In genomic region chr3:14846481-14846880, GRCh38 we compare ENCODE assay signal across 22 cellular contexts. TPM values are rescaled to one million over a fixed set of nuclear protein-coding genes. Genes with fewer than 3 reads are reported as not detected.
A peak's percentile ranks its signal among the peaks of the same experiment; 100 is the strongest.
DNase-seq lines count a peak whose midpoint lies in the region; ATAC-seq and TF ChIP-seq lines count a peak whose summit lies in the region.
"Had no signal": no experiment of that assay in that cellular context is flagged by ENCODE, and none has a peak within 500 bp of the region (broad histone marks: within the 10 kb centered on the region; RNA-seq: fewer than 3 reads in every experiment).

No MANE protein-coding gene starts in this region.

- H3K9me3 ChIP-seq in HUES48 (ENCODE audit: control insufficient read depth, insufficient read depth, low read length) (no peaks in the 10 kb centered on the region), endodermal cell (ENCODE audit: control insufficient read depth, low read length) (no peaks in the 10 kb centered on the region), suprapubic skin (no peaks in the 10 kb centered on the region), psoas muscle (no peaks in the 10 kb centered on the region)
- H3K9me3 ChIP-seq: BLaER1, Caco-2, MG63 had no signal

- WGBS in endodermal cell (ENCODE audit: insufficient coverage in 1 of 2, insufficient read length in 1 of 2), 2 experiments: 72 to 82% methylated on average over 4 to 6 of the region's 6 CpGs
- 47% methylated on average over 6 of the region's 6 CpGs for WGBS in suprapubic skin
- 53 to 70% (median 64%) methylated on average over 6 of the region's 6 CpGs for WGBS in psoas muscle, 3 donors

- TF ChIP-seq EP300 in suprapubic skin (IDR thresholded peaks at IDR 0.05): no peak

- H3K4me3 Mint-ChIP-seq in endodermal cell: no peak overlapping the region
- H3K4me3 Mint-ChIP-seq: CD4-positive, alpha-beta T cell had no signal

- peaks cover 21% of the 10 kb centered on the region for H3K27me3 Mint-ChIP-seq in endodermal cell (ENCODE audit: insufficient read depth)

- H3K9ac ChIP-seq in HUES48 (ENCODE audit: low read depth, low read length) (no peak overlapping the region), endodermal cell (ENCODE audit: extremely low read depth, low read length, poor library complexity, severe bottlenecking) (no peak overlapping the region)
- H3K9ac ChIP-seq: BLaER1 had no signal

- H3K4me3 ChIP-seq in HUES48 (ENCODE audit: low read depth, low read length) (no peak overlapping the region), endodermal cell (ENCODE audit: low read length) (no peak overlapping the region), suprapubic skin (no peak overlapping the region), psoas muscle (no peak overlapping the region)
- H3K4me3 ChIP-seq: BLaER1, MG63 had no signal

- H3K27ac ChIP-seq in HUES48 (ENCODE audit: low read depth, low read length) (peak overlapping the region; percentile 11), endodermal cell (ENCODE audit: low read depth, low read length) (no peak overlapping the region), suprapubic skin (peak overlapping the region; percentile 56), psoas muscle (no peak overlapping the region)
- H3K27ac ChIP-seq: BLaER1 had no signal

- TF ChIP-seq CTCF in endodermal cell (conservative IDR thresholded peaks at IDR 0.05) (no peak), suprapubic skin (IDR thresholded peaks at IDR 0.05) (no peak), psoas muscle (IDR thresholded peaks at IDR 0.05) (no peak)

- H3K36me3 Mint-ChIP-seq in endodermal cell (ENCODE audit: low read depth): no peaks in the 10 kb centered on the region

- peaks cover 29% of the 10 kb centered on the region for H3K4me1 ChIP-seq in HUES48 (ENCODE audit: control insufficient read depth, insufficient read depth, low read length)
- H3K4me1 ChIP-seq in endodermal cell (ENCODE audit: control insufficient read depth, insufficient read depth, low read length): peaks cover 22% of the 10 kb centered on the region
- H3K4me1 ChIP-seq in suprapubic skin: peaks cover 53% of the 10 kb centered on the region
- H3K4me1 ChIP-seq in psoas muscle: peaks cover 4% of the 10 kb centered on the region

- H3K9me3 Mint-ChIP-seq in endodermal cell: no peaks in the 10 kb centered on the region
- H3K9me3 Mint-ChIP-seq: CD4-positive, alpha-beta T cell had no signal

- no peaks in the 10 kb centered on the region for H3K27me3 ChIP-seq in HUES48 (ENCODE audit: control insufficient read depth, insufficient read depth, low read length)
- peaks cover 13% of the 10 kb centered on the region for H3K27me3 ChIP-seq in endodermal cell (ENCODE audit: control insufficient read depth, insufficient read depth, low read length, poor library complexity, severe bottlenecking)
- H3K27me3 ChIP-seq in suprapubic skin: peaks cover 3% of the 10 kb centered on the region
- peaks cover 0 to 6% (median 4%) of the 10 kb centered on the region in 3 donors for H3K27me3 ChIP-seq in psoas muscle (ENCODE audit: insufficient read depth in 3 of 3, low read length in 2 of 3)
- H3K27me3 ChIP-seq: BLaER1, MG63 had no signal

- intact Hi-C loops in psoas muscle (cut with DNase I): no loop called here

- ATAC-seq in psoas muscle: no peak

- DNase-seq in endodermal cell (no peak), mesenteric fat pad (ENCODE audit: low spot score) (peak; percentile 79), suprapubic skin (ENCODE audit: low spot score in 2 of 2) (peak in 1 of 2 donors; percentile 59), COLO668 (lab: John Stamatoyannopoulos, UW; ENCODE audit: unreplicated experiment) (no peak), psoas muscle (no peak)
- no peak for DNase-seq in activated CD4-positive, alpha-beta T cell treated with anti-CD3 and anti-CD28 coated beads, Interleukin-2, amount 50 U/mL, for 48 hours
- DNase-seq: Caco-2; CD4-positive, alpha-beta T cell; DMS 273 treated with DMSO at 0.1 percent for 48 hours; DND-41; MG63; NCI-H1417; NCI-H187; NCI-H446; NCI-H526; OCI-M1; Right ventricle myocardium superior had no signal

- H3K36me3 ChIP-seq in HUES48 (ENCODE audit: control insufficient read depth, insufficient read depth, low read length): no peaks in the 10 kb centered on the region
- no peaks in the 10 kb centered on the region for H3K36me3 ChIP-seq in endodermal cell (ENCODE audit: control insufficient read depth, insufficient read depth, low read length)
- no peaks in the 10 kb centered on the region for H3K36me3 ChIP-seq in suprapubic skin
- no peaks in the 10 kb centered on the region for H3K36me3 ChIP-seq in psoas muscle (ENCODE audit: insufficient read depth in 1 of 2, low read depth in 1 of 2)
- H3K36me3 ChIP-seq: BLaER1, MG63 had no signal

- H3K4me1 Mint-ChIP-seq in endodermal cell: peaks cover 38% of the 10 kb centered on the region

- TF ChIP-seq POLR2A in suprapubic skin (IDR thresholded peaks at IDR 0.05): no peak

- H3K27ac Mint-ChIP-seq in endodermal cell: peak overlapping the region; percentile 13
- H3K27ac Mint-ChIP-seq: CD4-positive, alpha-beta T cell had no signal

RNA-seq across cellular contexts. Expression of gene FGD5, which starts 27.7 kb away (rescaled TPM):
- total RNA-seq in endodermal cell: 10 to 100 TPM; 15.3 to 17.0 TPM
- 3.0 TPM for polyA plus RNA-seq in endodermal cell (2013, experiment 1 of 2)
- polyA plus RNA-seq in endodermal cell (2013, experiment 2 of 2): 2.2 TPM
- 38.6 TPM for total RNA-seq in mesenteric fat pad
- 10 to 100 TPM in 2 of 4 donors, 1 to 10 TPM in 2; 2.8 to 15.5 (median 7.1) TPM for total RNA-seq in suprapubic skin
- total RNA-seq in psoas muscle: 10 to 100 TPM in 2 of 4 donors, 1 to 10 TPM in 2; 6.4 to 14.6 (median 9.2) TPM
- polyA plus RNA-seq in psoas muscle: 1 to 10 TPM; 3.6 to 5.7 (median 3.8) TPM
- total RNA-seq: A673; CD4-positive, alpha-beta T cell; LHCN-M2; SK-MEL-5 had no signal

Comparison
In these comparisons a context has a peak if more than half of its experiments do, and no peak if none do; other contexts are left out.
1. H3K27ac ChIP-seq: peak in HUES48 (single experiment) and suprapubic skin (single experiment); none in endodermal cell (single experiment) and psoas muscle (single experiment).